Comparison of ENCODE assay signal across 10 cellular contexts in the genomic region with DNA sequence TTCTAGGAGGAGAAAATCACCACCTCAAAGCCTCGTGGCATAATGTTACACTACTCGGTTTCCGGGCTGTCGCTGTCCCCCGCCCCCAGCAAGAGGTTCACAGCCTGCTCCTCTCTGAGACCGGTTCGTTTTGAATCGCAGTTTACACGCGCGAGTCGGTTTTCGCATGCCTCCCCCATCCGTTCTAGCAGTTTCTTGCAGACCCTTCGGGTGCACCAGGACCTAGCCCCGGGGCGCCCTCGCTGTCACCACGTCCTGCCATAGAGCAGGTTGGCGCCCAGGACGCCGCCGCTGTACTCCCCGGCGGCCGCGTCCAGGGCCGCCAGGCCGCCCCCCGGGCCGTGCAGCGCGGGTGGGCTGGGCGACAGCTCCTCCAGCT. TPM values are rescaled to one million over a fixed set of nuclear protein-coding genes. Genes with fewer than 3 reads are reported as not detected.
DNase-seq lines count a peak whose midpoint lies in the region; ATAC-seq and TF ChIP-seq lines count a peak whose summit lies in the region.
"Had no signal": no experiment of that assay in that cellular context is flagged by ENCODE, and none has a peak within 500 bp of the region (broad histone marks: within the 10 kb centered on the region; RNA-seq: fewer than 3 reads in every experiment).

No MANE protein-coding gene starts in this region.

- peaks cover 5% of the 10 kb centered on the region for H3K36me3 Mint-ChIP-seq in central memory CD8-positive, alpha-beta T cell (ENCODE audit: insufficient read depth)

- H3K9me3 Mint-ChIP-seq in central memory CD8-positive, alpha-beta T cell, result no peaks in the 10 kb centered on the region

- peak; percentile 58 for DNase-seq in GM20000 (ENCODE audit: low spot score)
- peak; percentile 18 for DNase-seq in activated CD4-positive, alpha-beta T cell treated with anti-CD3 and anti-CD28 coated beads for 1 hour
- DNase-seq in central memory CD8-positive, alpha-beta T cell (ENCODE audit: low spot score in 2 of 2), result peak in 1 of 2 donors; percentile 33
- DNase-seq in stimulated activated CD4-positive, alpha-beta T cell treated with anti-CD3 and anti-CD28 coated beads, Interleukin-12 subunit alpha, Interleukin-12 subunit beta, amount 100 ng/mL, for 4 hours, result peak; percentile 18
- no peak for DNase-seq in medulla oblongata (ENCODE audit: extremely low spot score)
- no peak for DNase-seq in left ventricle myocardium superior
- DNase-seq: MV-4-11 had no signal

- peaks cover 18% of the 10 kb centered on the region for H3K4me1 Mint-ChIP-seq in central memory CD8-positive, alpha-beta T cell

- ATAC-seq in central memory CD8-positive, alpha-beta T cell (replicated peaks; ENCODE audit: extremely low read depth, poor library complexity, severe bottlenecking), result peak; percentile 87
- ATAC-seq in GM21717 (IDR thresholded peaks at IDR 0.05; ENCODE audit: unreplicated experiment) (no peak), GM21576 (IDR thresholded peaks at IDR 0.05; ENCODE audit: unreplicated experiment) (no peak), left ventricle myocardium superior (no peak)

- no peak for TF ChIP-seq CTCF in GM20000 (IDR thresholded peaks at IDR 0.05; ENCODE audit: extremely low read depth, missing control alignments)

- peak overlapping the region; percentile 46 for H3K4me3 Mint-ChIP-seq in central memory CD8-positive, alpha-beta T cell

- H3K27ac Mint-ChIP-seq in central memory CD8-positive, alpha-beta T cell (ENCODE audit: low read depth), result peak overlapping the region; percentile 85

- peaks cover 76% of the 10 kb centered on the region for H3K27me3 Mint-ChIP-seq in central memory CD8-positive, alpha-beta T cell

- intact Hi-C loops in left ventricle myocardium superior (cut with micrococcal nuclease), result no loop called here

RNA-seq across cellular contexts. Expression of a gene that starts 1.7 kb away (rescaled TPM):
- total RNA-seq in left ventricle myocardium superior, result not detected
- total RNA-seq: G401 had no signal

Comparison
In these comparisons a context has a peak if more than half of its experiments do, and no peak if none do; other contexts are left out.
1. DNase-seq: peak in GM20000 (single experiment), activated CD4-positive, alpha-beta T cell treated with anti-CD3 and anti-CD28 coated beads for 1 hour (single experiment) and stimulated activated CD4-positive, alpha-beta T cell treated with anti-CD3 and anti-CD28 coated beads, Interleukin-12 subunit alpha, Interleukin-12 subunit beta, amount 100 ng/mL, for 4 hours (single experiment); none in medulla oblongata (single experiment) and left ventricle myocardium superior (single experiment).